17 cellular contexts compared by ENCODE assay signal in the genomic region with DNA sequence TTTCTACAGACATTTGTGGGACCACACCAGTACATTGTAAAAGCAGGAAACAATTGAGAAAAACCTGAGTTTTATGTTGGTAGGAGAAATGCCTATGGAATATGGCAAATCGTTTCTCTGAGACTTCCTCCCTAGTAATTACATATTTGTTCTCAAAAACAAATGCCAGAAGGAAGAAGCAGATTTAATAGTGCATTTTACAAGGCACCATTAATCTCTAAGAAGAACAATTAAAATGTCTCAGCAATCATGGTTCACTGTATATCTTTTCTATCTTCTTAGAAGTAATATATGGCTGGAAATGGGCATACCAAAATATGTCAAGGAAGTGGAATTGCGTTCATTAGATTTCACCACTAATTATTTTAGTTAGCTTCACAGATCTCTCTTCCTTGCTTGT. TPM values are rescaled to one million over a fixed set of nuclear protein-coding genes. Genes with fewer than 3 reads are reported as not detected.
DNase-seq lines count a peak whose midpoint lies in the region; ATAC-seq, FAIRE-seq and TF ChIP-seq lines count a peak whose summit lies in the region.
"Had no signal": no experiment of that assay in that cellular context is flagged by ENCODE, and none has a peak within 500 bp of the region (broad histone marks: within the 10 kb centered on the region; RNA-seq: fewer than 3 reads in every experiment).

No MANE protein-coding gene starts in this region.

- H3K4me1 ChIP-seq in heart left ventricle = peaks cover 22 to 94% (median 68%) of the 10 kb centered on the region in 12 donors
- peaks cover 55% of the 10 kb centered on the region for H3K4me1 ChIP-seq in RWPE2 (ENCODE audit: insufficient read depth, poor library complexity, severe bottlenecking)
- peaks cover 21% of the 10 kb centered on the region for H3K4me1 ChIP-seq in keratinocyte (ENCODE audit: control insufficient read depth, extremely low read depth, insufficient read depth, low read length)
- H3K4me1 ChIP-seq in stomach smooth muscle (ENCODE audit: control insufficient read depth, insufficient read depth, low read length) = peaks cover 29% of the 10 kb centered on the region
- peaks cover 2% of the 10 kb centered on the region for H3K4me1 ChIP-seq in ovary (ENCODE audit: insufficient read depth)

- intact Hi-C loops in heart left ventricle (cut with DNase I) (loop anchor here in 1 of 10 donors (5.0 kb wide), 1 partner anchor 366 kb away; no protein-coding TSS in a partner anchor), cardiac septum (cut with DNase I) (no loop called here), ovary (cut with DNase I) (no loop called here)

- no peak overlapping the region for H3K4me2 ChIP-seq in keratinocyte (ENCODE audit: control insufficient read depth, extremely low read depth, insufficient read depth, low read depth, low read length)

- H3K79me2 ChIP-seq in keratinocyte (ENCODE audit: control insufficient read depth, insufficient read depth, low read length) = peaks cover 91% of the 10 kb centered on the region

- H3K9me3 ChIP-seq in heart left ventricle (no peaks in the 10 kb centered on the region), RWPE2 (ENCODE audit: severe bottlenecking) (peaks cover 2% of the 10 kb centered on the region), keratinocyte (ENCODE audit: control insufficient read depth, low read depth, low read length) (no peaks in the 10 kb centered on the region), stomach smooth muscle (ENCODE audit: control insufficient read depth in 2 of 2, low read length in 2 of 2) (no peaks in the 10 kb centered on the region), ovary (no peaks in the 10 kb centered on the region)

- no peak for TF ChIP-seq EP300 in ovary (IDR thresholded peaks at IDR 0.05)

- H3K9ac ChIP-seq in keratinocyte (ENCODE audit: control insufficient read depth, extremely low read depth, insufficient read depth, low read length) = no peak overlapping the region
- H3K9ac ChIP-seq in stomach smooth muscle (ENCODE audit: low read length in 2 of 2) = no peak overlapping the region

- FAIRE-seq in keratinocyte (lab: Jason Lieb, UNC) = no peak

- DNase-seq in heart left ventricle = no peak
- no peak for DNase-seq in cardiac septum (ENCODE audit: low spot score)
- DNase-seq in RWPE2 (ENCODE audit: low spot score) = no peak
- DNase-seq in keratinocyte (ENCODE audit: low read depth, low spot score) = no peak
- DNase-seq in ovary = no peak
- no peak for DNase-seq in mesenteric fat pad (ENCODE audit: low spot score)
- DNase-seq in activated naive CD4-positive, alpha-beta T cell treated with anti-CD3 and anti-CD28 coated beads, Interleukin-2, amount 50 U/mL, for 16 hours = no peak
- DNase-seq: DMS53, IMR-90, Kasumi-1, NCI-H1417 treated with DMSO at 0.1 percent for 48 hours, NCI-H2029, NCI-H2171 treated with DMSO at 0.1 percent for 48 hours, NCI-H510A, NCI-H82 had no signal

- WGBS in heart left ventricle, 4 donors = 66 to 79% (median 68%) methylated on average over 2 of the region's 2 CpGs
- 60 to 68% (median 61%) methylated on average over 2 of the region's 2 CpGs for WGBS in ovary, 3 donors

- TF ChIP-seq CTCF in heart left ventricle (IDR thresholded peaks at IDR 0.05) = no peak
- no peak for TF ChIP-seq CTCF in RWPE2 (IDR thresholded peaks at IDR 0.05; ENCODE audit: poor library complexity, severe bottlenecking)
- no peak for TF ChIP-seq CTCF in keratinocyte (optimal IDR thresholded peaks at IDR 0.05 in 1 of 3, IDR thresholded peaks at IDR 0.05 in 1 of 3, conservative IDR thresholded peaks at IDR 0.05 in 1 of 3; ENCODE audit: extremely low read depth in 1 of 3, insufficient read depth in 2 of 3, low read length in 3 of 3)
- TF ChIP-seq CTCF in ovary (IDR thresholded peaks at IDR 0.05) = no peak

- H3K27me3 ChIP-seq in heart left ventricle (no peaks in the 10 kb centered on the region), RWPE2 (ENCODE audit: insufficient read depth, poor library complexity, severe bottlenecking) (no peaks in the 10 kb centered on the region), keratinocyte (ENCODE audit: control insufficient read depth, extremely low read depth, insufficient read depth, low read length) (no peaks in the 10 kb centered on the region), stomach smooth muscle (ENCODE audit: control insufficient read depth in 1 of 2, insufficient read depth in 2 of 2, low read length in 2 of 2) (no peaks in the 10 kb centered on the region), ovary (no peaks in the 10 kb centered on the region)

- dilution Hi-C loops in keratinocyte (cut with MboI; ENCODE audit: extremely low pct_ligation_motif_present, low sequenced_read_pairs) = no loop called here

- ATAC-seq in heart left ventricle = no peak
- no peak for ATAC-seq in RWPE2 (ENCODE audit: low read depth)
- ATAC-seq: HCT116 had no signal

- H4K20me1 ChIP-seq in keratinocyte (ENCODE audit: control insufficient read depth, extremely low read depth, insufficient read depth, low read length) = peaks cover 48% of the 10 kb centered on the region

- H3K9me1 ChIP-seq in keratinocyte (ENCODE audit: control insufficient read depth, extremely low read depth, insufficient read depth, low read length) = peaks cover 4% of the 10 kb centered on the region

- no peak overlapping the region for H2AFZ ChIP-seq in keratinocyte (ENCODE audit: control insufficient read depth, low read length)

- H3K36me3 ChIP-seq in heart left ventricle = peaks cover 0 to 81% (median 26%) of the 10 kb centered on the region in 9 donors
- peaks cover 97% of the 10 kb centered on the region for H3K36me3 ChIP-seq in RWPE2 (ENCODE audit: low read depth)
- H3K36me3 ChIP-seq in keratinocyte (ENCODE audit: control insufficient read depth in 2 of 2, extremely low read depth in 1 of 2, insufficient read depth in 2 of 2, low read length in 2 of 2) = peaks cover 36 to 74% of the 10 kb centered on the region in 2 experiments
- H3K36me3 ChIP-seq in stomach smooth muscle (ENCODE audit: control insufficient read depth in 2 of 2, insufficient read depth in 2 of 2, low read length in 2 of 2) = peaks cover 18 to 32% of the 10 kb centered on the region in 2 donors
- no peaks in the 10 kb centered on the region for H3K36me3 ChIP-seq in ovary

- H3K4me3 ChIP-seq in heart left ventricle (no peak overlapping the region), RWPE2 (ENCODE audit: severe bottlenecking) (no peak overlapping the region), keratinocyte (ENCODE audit: control insufficient read depth in 2 of 3, extremely low read depth in 1 of 3, insufficient read depth in 2 of 3, low read depth in 1 of 3, low read length in 3 of 3) (no peak overlapping the region), stomach smooth muscle (ENCODE audit: low read length in 2 of 2) (no peak overlapping the region), ovary (no peak overlapping the region)

- TF ChIP-seq POLR2A in heart left ventricle (IDR thresholded peaks at IDR 0.05) (no peak), ovary (IDR thresholded peaks at IDR 0.05) (no peak)

- peak overlapping the region in 9 of 12 donors; percentile 8 to 74 (median 31) for H3K27ac ChIP-seq in heart left ventricle
- peak overlapping the region; percentile 40 for H3K27ac ChIP-seq in RWPE2 (ENCODE audit: poor library complexity, severe bottlenecking)
- H3K27ac ChIP-seq in keratinocyte (ENCODE audit: control insufficient read depth, insufficient read depth, low read length) = peak overlapping the region; percentile 6
- peak overlapping the region; percentile 65 for H3K27ac ChIP-seq in stomach smooth muscle (ENCODE audit: low read length)
- H3K27ac ChIP-seq in ovary = no peak overlapping the region

RNA-seq across cellular contexts. Expression of a gene that starts 13.3 kb away (rescaled TPM):
- 100 to 1,000 TPM; 216 to 408 (median 281) TPM for total RNA-seq in heart left ventricle
- 100 to 1,000 TPM; 125 to 297 TPM for polyA plus RNA-seq in heart left ventricle
- 311 TPM for total RNA-seq in cardiac septum
- 2,867 to 2,979 TPM (median 2,905 TPM) in 3 replicates for polyA plus RNA-seq in keratinocyte
- polyA plus RNA-seq in keratinocyte (2011; ENCODE audit: low read depth) = 537 TPM
- polyA plus RNA-seq in keratinocyte (2011; cell fraction: cytosol; rRNA removed) = 3,107 and 4,303 TPM in 2 replicates
- polyA plus RNA-seq in keratinocyte (2011; cell fraction: nucleus; rRNA removed) = 2,001 and 2,393 TPM in 2 replicates
- 370 and 1,627 TPM in 2 replicates for polyA plus RNA-seq in keratinocyte (2012; ENCODE audit: low replicate concordance)
- polyA minus RNA-seq in keratinocyte = 4,413 to 5,248 TPM (median 4,690 TPM) in 3 replicates
- 1,844 TPM for polyA minus RNA-seq in keratinocyte (2011; cell fraction: cytosol; rRNA and poly(A)+ RNA removed)
- polyA minus RNA-seq in keratinocyte (2011; cell fraction: nucleus; rRNA and poly(A)+ RNA removed) = 723 and 1,290 TPM in 2 replicates
- 100 to 1,000 TPM in 4 of 7 donors, 10 to 100 TPM in 3; 47.3 to 272 (median 101) TPM for total RNA-seq in ovary
- 100 to 1,000 TPM; 150 to 287 TPM for polyA plus RNA-seq in ovary
- total RNA-seq in mesenteric fat pad = 473 TPM

RNA-seq across cellular contexts. Expression of a gene that starts 38.6 kb away (rescaled TPM):
- total RNA-seq in heart left ventricle (100 to 1,000 TPM; 189 to 345 (median 237) TPM), cardiac septum (311 TPM), ovary (10 to 100 TPM; 38.0 to 67.5 (median 53.7) TPM), mesenteric fat pad (170 TPM)
- polyA plus RNA-seq in heart left ventricle (100 to 1,000 TPM in 1 of 2 donors, 10 to 100 TPM in 1; 66.3 to 236 TPM), keratinocyte (467 to 631 TPM (median 530 TPM) in 3 replicates), ovary (100 to 1,000 TPM in 1 of 2 donors, 10 to 100 TPM in 1; 46.2 to 110 TPM)
- 140 TPM for polyA plus RNA-seq in keratinocyte (2011; ENCODE audit: low read depth)
- 511 and 813 TPM in 2 replicates for polyA plus RNA-seq in keratinocyte (2011; cell fraction: cytosol; rRNA removed)
- polyA plus RNA-seq in keratinocyte (2011; cell fraction: nucleus; rRNA removed) = 329 and 358 TPM in 2 replicates
- polyA plus RNA-seq in keratinocyte (2012; ENCODE audit: low replicate concordance) = 170 and 280 TPM in 2 replicates
- polyA minus RNA-seq in keratinocyte = 373 to 543 TPM (median 498 TPM) in 3 replicates
- 618 TPM for polyA minus RNA-seq in keratinocyte (2011; cell fraction: cytosol; rRNA and poly(A)+ RNA removed)
- polyA minus RNA-seq in keratinocyte (2011; cell fraction: nucleus; rRNA and poly(A)+ RNA removed) = 114 and 202 TPM in 2 replicates

Comparison
In these comparisons a context has a peak if more than half of its experiments do, and no peak if none do; other contexts are left out.
1. H3K27ac ChIP-seq: peak in heart left ventricle (9 of 12), RWPE2 (single experiment), keratinocyte (single experiment) and stomach smooth muscle (single experiment); none in ovary (0 of 2).